Comparison of ENCODE assay signal across 9 cellular contexts in the genomic region with DNA sequence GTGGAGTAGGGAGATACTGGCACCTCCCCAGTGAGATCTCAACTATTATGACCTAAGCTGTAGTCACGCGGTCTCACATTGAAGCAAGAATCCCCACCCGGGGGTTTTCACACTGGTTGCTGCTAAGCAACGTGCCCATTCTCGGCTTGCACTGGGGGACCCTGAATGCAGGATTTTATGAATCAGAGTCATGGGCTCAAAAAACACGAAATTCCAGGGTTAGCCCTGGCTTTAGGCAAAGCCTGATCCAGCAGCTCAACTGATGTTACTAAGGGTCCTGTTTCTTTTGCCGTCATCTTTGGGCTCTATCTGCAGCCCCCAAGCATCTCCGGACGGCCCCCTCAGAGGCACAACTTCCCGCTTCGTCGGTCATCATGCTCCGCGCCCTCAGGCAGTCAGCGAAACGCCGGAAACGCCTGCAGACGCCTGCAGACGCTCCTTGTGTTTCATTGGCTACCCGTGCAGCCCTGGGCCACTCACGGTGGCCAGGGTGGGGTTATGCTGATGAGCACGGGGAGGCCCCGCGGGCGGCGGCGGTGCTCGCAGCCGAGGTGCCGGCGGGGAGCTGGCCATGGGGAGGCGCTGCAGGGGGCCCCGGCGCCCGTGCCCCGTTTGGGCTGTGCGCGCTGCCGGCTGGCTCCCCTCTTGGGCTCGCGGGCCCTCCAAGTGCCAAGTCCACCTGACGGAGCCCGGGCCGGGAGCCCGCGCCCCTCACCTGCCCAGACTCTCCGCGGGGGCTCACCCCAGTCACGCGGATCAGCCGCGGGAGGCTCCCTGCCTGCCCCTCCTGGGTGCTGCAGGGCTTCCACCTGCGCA. TPM values are rescaled to one million over a fixed set of nuclear protein-coding genes. Genes with fewer than 3 reads are reported as not detected.
A peak's percentile ranks its signal among the peaks of the same experiment; 100 is the strongest.
DNase-seq lines count a peak whose midpoint lies in the region; ATAC-seq and TF ChIP-seq lines count a peak whose summit lies in the region.
"Had no signal": no experiment of that assay in that cellular context is flagged by ENCODE, and none has a peak within 500 bp of the region (broad histone marks: within the 10 kb centered on the region; RNA-seq: fewer than 3 reads in every experiment).

No MANE protein-coding gene starts in this region.

- no peak for TF ChIP-seq CTCF in epithelial cell of esophagus (IDR thresholded peaks at IDR 0.05; ENCODE audit: insufficient read depth, low read depth, low read length, missing control alignments)

- peak; percentile 94 for ATAC-seq in GM19467 (IDR thresholded peaks at IDR 0.05; ENCODE audit: unreplicated experiment)

- DNase-seq in COLO829 (ENCODE audit: low spot score): peak; percentile 93
- DNase-seq in HPDE6-E6E7 (ENCODE audit: extremely low spot score): peak; percentile 96
- peak; percentile 88 for DNase-seq in NK-92 treated with Interleukin-12 subunit alpha and Interleukin-12 subunit beta, amount 100 ng/mL, for 24 hours (lab: John Stamatoyannopoulos, UW)
- peak; percentile 74 for DNase-seq in activated CD8-positive, alpha-beta memory T cell treated with anti-CD3 and anti-CD28 coated beads, Interleukin-2, amount 50 U/mL, for 24 hours (ENCODE audit: extremely low read depth)
- DNase-seq in epithelial cell of esophagus (ENCODE audit: low read depth): peak; percentile 91
- DNase-seq in stimulated activated CD8-positive, alpha-beta memory T cell treated with anti-CD3 and anti-CD28 coated beads, Interleukin-2, amount 100 ng/mL, for 48 hours (ENCODE audit: low read depth in 2 of 2): peak; percentile 85

- peak overlapping the region; percentile 33 for H3K4me3 ChIP-seq in epithelial cell of esophagus (ENCODE audit: low read length)
- peak overlapping the region; percentile 33 for H3K4me3 ChIP-seq in mononuclear cell (ENCODE audit: low read length)

- H3K9me3 ChIP-seq in mononuclear cell (ENCODE audit: low read depth, low read length): no peaks in the 10 kb centered on the region

- no peaks in the 10 kb centered on the region for H3K27me3 ChIP-seq in mononuclear cell (ENCODE audit: insufficient read depth, low read length)

- peaks cover 15% of the 10 kb centered on the region for H3K4me1 ChIP-seq in mononuclear cell (ENCODE audit: insufficient read depth, low read length)

RNA-seq across cellular contexts. Expression of gene EFCC1, which starts 25.8 kb away (rescaled TPM):
- 0.10 TPM for total RNA-seq in mononuclear cell

RNA-seq across cellular contexts. Expression of gene CFAP92, which starts 33.1 kb away (rescaled TPM):
- total RNA-seq in mononuclear cell: 0.63 TPM

RNA-seq across cellular contexts. Expression of gene GP9, which starts 33.6 kb away (rescaled TPM):
- total RNA-seq in mononuclear cell: 28.1 TPM
- total RNA-seq: subcutaneous adipose tissue had no signal

Comparison
In these comparisons a context has a peak if more than half of its experiments do, and no peak if none do; other contexts are left out.
1. Peak in every context shown above with its lines: DNase-seq, ATAC-seq and H3K4me3 ChIP-seq.